ENCODE assay signal across 15 cellular contexts in genomic region chr16:88461291-88462269, GRCh38. TPM values are rescaled to one million over a fixed set of nuclear protein-coding genes. Genes with fewer than 3 reads are reported as not detected.
DNase-seq lines count a peak whose midpoint lies in the region; ATAC-seq and TF ChIP-seq lines count a peak whose summit lies in the region.
"Had no signal": no experiment of that assay in that cellular context is flagged by ENCODE, and none has a peak within 500 bp of the region (broad histone marks: within the 10 kb centered on the region; RNA-seq: fewer than 3 reads in every experiment).

No MANE protein-coding gene starts in this region.

- no peak overlapping the region for H3K9ac ChIP-seq in endodermal cell (ENCODE audit: extremely low read depth, low read length, poor library complexity, severe bottlenecking)

- intact Hi-C loops in mucosa of descending colon (cut with DNase I, micrococcal nuclease), result no loop called here
- intact Hi-C loops in transverse colon (cut with DNase I; ENCODE audit: low total_unique reads), result no loop called here

- H3K4me1 ChIP-seq in CD4-positive, CD25-positive, alpha-beta regulatory T cell (ENCODE audit: control insufficient read depth, insufficient read depth, low read length, poor library complexity, severe bottlenecking), result peaks cover 92% of the 10 kb centered on the region
- peaks cover 5% of the 10 kb centered on the region for H3K4me1 ChIP-seq in endodermal cell (ENCODE audit: control insufficient read depth, insufficient read depth, low read length)
- peaks cover 6% of the 10 kb centered on the region for H3K4me1 ChIP-seq in mucosa of descending colon (ENCODE audit: low read depth)
- peaks cover 2 to 14% (median 12%) of the 10 kb centered on the region in 4 donors for H3K4me1 ChIP-seq in transverse colon

- peaks cover 0 to 2% (median 0%) of the 10 kb centered on the region in 7 donors for H3K9me3 Mint-ChIP-seq in CD4-positive, CD25-positive, alpha-beta regulatory T cell
- H3K9me3 Mint-ChIP-seq in endodermal cell, result no peaks in the 10 kb centered on the region

- no peaks in the 10 kb centered on the region for H3K36me3 Mint-ChIP-seq in CD4-positive, CD25-positive, alpha-beta regulatory T cell
- H3K36me3 Mint-ChIP-seq in endodermal cell (ENCODE audit: low read depth), result no peaks in the 10 kb centered on the region

- in situ Hi-C loops in transverse colon (cut with MboI; ENCODE audit: low pct_ligation_motif_present in 1 of 4, low pct_unique_long_range_greater_than_20kb in 1 of 4, low sequenced_read_pairs in 3 of 4), result no loop called here

- TF ChIP-seq POLR2A in transverse colon (IDR thresholded peaks at IDR 0.05), result no peak

- peak overlapping the region; percentile 80 to 84 (median 83) for H3K27ac Mint-ChIP-seq in CD4-positive, CD25-positive, alpha-beta regulatory T cell
- peak overlapping the region; percentile 77 for H3K27ac Mint-ChIP-seq in endodermal cell

- no peak for DNase-seq in CD4-positive, CD25-positive, alpha-beta regulatory T cell
- DNase-seq in HuH-7.5 (ENCODE audit: low spot score) (peak; percentile 98), endodermal cell (peak; percentile 90), mucosa of descending colon (no peak), NCI-H2196 treated with DMSO at 0.1 percent for 48 hours (lab: John Stamatoyannopoulos, UW; ENCODE audit: unreplicated experiment) (no peak), GM03348 (ENCODE audit: low spot score) (no peak), transverse colon (no peak)
- no peak for DNase-seq in activated CD8-positive, alpha-beta memory T cell treated with anti-CD3 and anti-CD28 coated beads, Interleukin-2, amount 50 U/mL, for 4 hours
- DNase-seq: activated T-cell treated with anti-CD3 and anti-CD28 coated beads, Interleukin-2, amount 50 U/mL, for 48 hours; midbrain; NCI-H1092; PC-3; stimulated activated CD8-positive, alpha-beta memory T cell treated with anti-CD3 and anti-CD28 coated beads, Interleukin-4, amount 100 ng/mL, for 48 hours had no signal

- peaks cover 6 to 91% (median 36%) of the 10 kb centered on the region in 4 donors for H3K4me1 Mint-ChIP-seq in CD4-positive, CD25-positive, alpha-beta regulatory T cell
- peaks cover 12% of the 10 kb centered on the region for H3K4me1 Mint-ChIP-seq in endodermal cell

- H3K4me3 Mint-ChIP-seq in CD4-positive, CD25-positive, alpha-beta regulatory T cell, result peak overlapping the region in 3 of 4 donors; percentile 8 to 64 (median 33)
- H3K4me3 Mint-ChIP-seq in endodermal cell, result no peak overlapping the region

- WGBS in endodermal cell (ENCODE audit: insufficient coverage in 1 of 2, insufficient read length in 1 of 2), 2 experiments, result 60 to 64% methylated on average over 14 to 28 of the region's 30 CpGs
- WGBS in transverse colon (ENCODE audit: low coverage in 1 of 2), 2 donors, result 58% methylated on average over 28 of the region's 30 CpGs; no CpG with 5 or more reads in 1 of the 2 donors

- H3K9me3 ChIP-seq in CD4-positive, CD25-positive, alpha-beta regulatory T cell (ENCODE audit: control insufficient read depth in 2 of 2, low read length in 2 of 2), result no peaks in the 10 kb centered on the region
- H3K9me3 ChIP-seq in endodermal cell (ENCODE audit: control insufficient read depth, low read length), result no peaks in the 10 kb centered on the region
- H3K9me3 ChIP-seq in mucosa of descending colon, result no peaks in the 10 kb centered on the region
- H3K9me3 ChIP-seq in transverse colon, result no peaks in the 10 kb centered on the region

- no peaks in the 10 kb centered on the region for H3K36me3 ChIP-seq in CD4-positive, CD25-positive, alpha-beta regulatory T cell (ENCODE audit: control insufficient read depth, insufficient read depth, low read length)
- no peaks in the 10 kb centered on the region for H3K36me3 ChIP-seq in endodermal cell (ENCODE audit: control insufficient read depth, insufficient read depth, low read length)
- H3K36me3 ChIP-seq in mucosa of descending colon (ENCODE audit: low read depth), result no peaks in the 10 kb centered on the region
- H3K36me3 ChIP-seq in transverse colon, result no peaks in the 10 kb centered on the region

- H3K27ac ChIP-seq in CD4-positive, CD25-positive, alpha-beta regulatory T cell (ENCODE audit: insufficient read depth, low read length, poor library complexity, severe bottlenecking), result peak overlapping the region; percentile 41
- H3K27ac ChIP-seq in endodermal cell (ENCODE audit: low read depth, low read length) (no peak overlapping the region), transverse colon (no peak overlapping the region)
- H3K27ac ChIP-seq: C4-2B, skin epidermis had no signal

- TF ChIP-seq CTCF in endodermal cell (conservative IDR thresholded peaks at IDR 0.05) (no peak), mucosa of descending colon (IDR thresholded peaks at IDR 0.05) (no peak), transverse colon (IDR thresholded peaks at IDR 0.05) (no peak)

- TF ChIP-seq EP300 in transverse colon (IDR thresholded peaks at IDR 0.05; ENCODE audit: low read depth), result no peak

- no peak for ATAC-seq in CD4-positive, CD25-positive, alpha-beta regulatory T cell (ENCODE audit: low read depth in 2 of 2)
- ATAC-seq in mucosa of descending colon, result peak; percentile 54
- ATAC-seq: PC-3 had no signal

- no peak overlapping the region for H3K4me3 ChIP-seq in CD4-positive, CD25-positive, alpha-beta regulatory T cell (ENCODE audit: low read depth, low read length)
- no peak overlapping the region for H3K4me3 ChIP-seq in endodermal cell (ENCODE audit: low read length)
- no peak overlapping the region for H3K4me3 ChIP-seq in mucosa of descending colon
- H3K4me3 ChIP-seq in transverse colon, result no peak overlapping the region
- H3K4me3 ChIP-seq: skin epidermis had no signal

- H3K27me3 Mint-ChIP-seq in CD4-positive, CD25-positive, alpha-beta regulatory T cell, result no peaks in the 10 kb centered on the region
- H3K27me3 Mint-ChIP-seq in endodermal cell (ENCODE audit: insufficient read depth), result peaks cover 6% of the 10 kb centered on the region

- no peaks in the 10 kb centered on the region for H3K27me3 ChIP-seq in CD4-positive, CD25-positive, alpha-beta regulatory T cell (ENCODE audit: control insufficient read depth, insufficient read depth, low read length)
- H3K27me3 ChIP-seq in endodermal cell (ENCODE audit: control insufficient read depth, insufficient read depth, low read length, poor library complexity, severe bottlenecking), result no peaks in the 10 kb centered on the region
- no peaks in the 10 kb centered on the region for H3K27me3 ChIP-seq in transverse colon

RNA-seq across cellular contexts. Expression of gene ZFPM1, which starts 8.5 kb away (rescaled TPM):
- 30.2 TPM for total RNA-seq in CD4-positive, CD25-positive, alpha-beta regulatory T cell
- polyA plus RNA-seq in CD4-positive, CD25-positive, alpha-beta regulatory T cell, result under 1 TPM; 0.07 to 0.41 (median 0.13) TPM
- 10 to 100 TPM; 18.1 to 21.5 TPM for total RNA-seq in endodermal cell
- polyA plus RNA-seq in endodermal cell (2013, experiment 1 of 2), result 5.6 TPM
- polyA plus RNA-seq in endodermal cell (2013, experiment 2 of 2), result 5.0 TPM
- 10 to 100 TPM in 1 of 3 donors, 1 to 10 TPM in 2; 5.2 to 10.3 (median 7.2) TPM for total RNA-seq in mucosa of descending colon
- total RNA-seq in transverse colon, result 1 to 10 TPM; 1.2 to 4.6 (median 3.1) TPM

Comparison
In these comparisons a context has a peak if more than half of its experiments do, and no peak if none do; other contexts are left out.
1. DNase-seq: peak in HuH-7.5 (single experiment) and endodermal cell (single experiment); none in CD4-positive, CD25-positive, alpha-beta regulatory T cell (0 of 3), mucosa of descending colon (0 of 3), NCI-H2196 treated with DMSO at 0.1 percent for 48 hours (single experiment), GM03348 (single experiment), transverse colon (single experiment) and activated CD8-positive, alpha-beta memory T cell treated with anti-CD3 and anti-CD28 coated beads, Interleukin-2, amount 50 U/mL, for 4 hours (single experiment).